ENCODE assay signal across 22 cellular contexts in genomic region chr2:138780908-138781307, GRCh38. TPM values are rescaled to one million over a fixed set of nuclear protein-coding genes. Genes with fewer than 3 reads are reported as not detected.
A peak's percentile ranks its signal among the peaks of the same experiment; 100 is the strongest.
DNase-seq lines count a peak whose midpoint lies in the region; ATAC-seq and TF ChIP-seq lines count a peak whose summit lies in the region.
"Had no signal": no experiment of that assay in that cellular context is flagged by ENCODE, and none has a peak within 500 bp of the region (broad histone marks: within the 10 kb centered on the region; RNA-seq: fewer than 3 reads in every experiment).

No MANE protein-coding gene starts in this region.

- ATAC-seq in omental fat pad (ENCODE audit: low FRiP score) (peak; percentile 26), GM21381 (IDR thresholded peaks at IDR 0.05; ENCODE audit: unreplicated experiment) (no peak)
- ATAC-seq: GM12878, HCT116 had no signal

- TF ChIP-seq CTCF in astrocyte of the cerebellum (IDR thresholded peaks at IDR 0.05; ENCODE audit: low read depth, low read length, missing control alignments) (no peak), omental fat pad (IDR thresholded peaks at IDR 0.05) (no peak), GM10248 (IDR thresholded peaks at IDR 0.05; ENCODE audit: control extremely low read depth, extremely low read depth, low read depth, missing control alignments) (no peak), spleen (IDR thresholded peaks at IDR 0.05 in 8 of 11, conservative IDR thresholded peaks at IDR 0.05 in 3 of 11) (no peak)

- H3K9me3 ChIP-seq in iPS-18c (ENCODE audit: control insufficient read depth, insufficient read depth, low read length): no peaks in the 10 kb centered on the region
- H3K9me3 ChIP-seq in SJCRH30 (replicated peaks): no peaks in the 10 kb centered on the region
- no peaks in the 10 kb centered on the region for H3K9me3 ChIP-seq in spleen
- H3K9me3 ChIP-seq: ovary had no signal

- POLR2A ChIA-PET in GM10248 (lab: Yijun Ruan, JAX): no interaction called here

- CTCF ChIA-PET in GM10248 (lab: Yijun Ruan, JAX): no interaction called here

- no peaks in the 10 kb centered on the region for H3K27me3 ChIP-seq in SJCRH30
- peaks cover 0 to 62% (median 46%) of the 10 kb centered on the region in 7 donors for H3K27me3 ChIP-seq in spleen (replicated peaks in 1 of 7)
- H3K27me3 ChIP-seq: ovary had no signal

- H3K27ac ChIP-seq in SJCRH30 (no peak overlapping the region), spleen (no peak overlapping the region)
- H3K27ac ChIP-seq: ovary, VCaP had no signal

- in situ Hi-C loops in astrocyte of the cerebellum (cut with HindIII; ENCODE audit: low sequenced_read_pairs): no loop called here

- WGBS in spleen, 5 donors: 6 to 48% (median 27%) methylated on average over 19 of the region's 19 CpGs

- TF ChIP-seq POLR2A in spleen (IDR thresholded peaks at IDR 0.05): no peak

- H3K4me1 ChIP-seq in SJCRH30 (peaks cover 9% of the 10 kb centered on the region; the same call in 1 of the 2 replicates), spleen (peaks cover 0 to 19% (median 14%) of the 10 kb centered on the region in 6 donors)

- DNase-seq in ELF-1 (ENCODE audit: low read depth, low spot score) (peak; percentile 7), astrocyte of the cerebellum (ENCODE audit: low read depth) (no peak), omental fat pad (ENCODE audit: low spot score) (no peak), GM10248 (ENCODE audit: extremely low spot score) (no peak), SJCRH30 (no peak), spleen (no peak)
- DNase-seq: activated CD4-positive, alpha-beta T cell treated with anti-CD3 and anti-CD28 coated beads, Interleukin-2, amount 50 U/mL, for 4 hours; activated naive CD4-positive, alpha-beta T cell treated with Interleukin-2 at 50 U/mL for 16 hours; GDM1; NCI-H146; NCI-H774; SIG-M5; stimulated activated CD4-positive, alpha-beta T cell treated with anti-CD3 and anti-CD28 coated beads, Interleukin-4, amount 100 ng/mL, for 24 hours had no signal

- H3K4me3 ChIP-seq in astrocyte of the cerebellum (ENCODE audit: low read depth, low read length): peak overlapping the region; percentile 52
- H3K4me3 ChIP-seq in iPS-18c (ENCODE audit: insufficient read depth, low read depth, low read length): peak overlapping the region; percentile 58
- H3K4me3 ChIP-seq in SJCRH30: no peak overlapping the region
- no peak overlapping the region for H3K4me3 ChIP-seq in spleen
- H3K4me3 ChIP-seq: GM12878 had no signal

- intact Hi-C loops in spleen (cut with DNase I; ENCODE audit: low total_unique reads): loop anchor here (10.0 kb wide), 1 partner anchor 876 kb away; no protein-coding TSS in a partner anchor

- H3K36me3 ChIP-seq in SJCRH30 (no peaks in the 10 kb centered on the region), spleen (no peaks in the 10 kb centered on the region)
- H3K36me3 ChIP-seq: ovary had no signal

RNA-seq across cellular contexts. Expression of gene NXPH2, which starts 0.7 kb away (rescaled TPM):
- total RNA-seq in omental fat pad (1 to 10 TPM in 1 of 4 donors, under 1 TPM in 1, not detected in 2; 0.37 to 2.1 TPM), spleen (not detected)
- not detected in 2 replicates for total RNA-seq in SJCRH30 (2014; rRNA removed; shearing (Covaris generic))
- not detected for polyA plus RNA-seq in spleen
- total RNA-seq: endothelial cell of umbilical vein, GM12878, M059J, subcutaneous adipose tissue had no signal
- polyA plus RNA-seq: endothelial cell of umbilical vein, GM12878 had no signal

Comparison
In these comparisons a context has a peak if more than half of its experiments do, and no peak if none do; other contexts are left out.
1. H3K4me3 ChIP-seq: peak in astrocyte of the cerebellum (single experiment) and iPS-18c (single experiment); none in SJCRH30 (single experiment) and spleen (0 of 8).